8 cellular contexts compared by ENCODE assay signal in the genomic region with DNA sequence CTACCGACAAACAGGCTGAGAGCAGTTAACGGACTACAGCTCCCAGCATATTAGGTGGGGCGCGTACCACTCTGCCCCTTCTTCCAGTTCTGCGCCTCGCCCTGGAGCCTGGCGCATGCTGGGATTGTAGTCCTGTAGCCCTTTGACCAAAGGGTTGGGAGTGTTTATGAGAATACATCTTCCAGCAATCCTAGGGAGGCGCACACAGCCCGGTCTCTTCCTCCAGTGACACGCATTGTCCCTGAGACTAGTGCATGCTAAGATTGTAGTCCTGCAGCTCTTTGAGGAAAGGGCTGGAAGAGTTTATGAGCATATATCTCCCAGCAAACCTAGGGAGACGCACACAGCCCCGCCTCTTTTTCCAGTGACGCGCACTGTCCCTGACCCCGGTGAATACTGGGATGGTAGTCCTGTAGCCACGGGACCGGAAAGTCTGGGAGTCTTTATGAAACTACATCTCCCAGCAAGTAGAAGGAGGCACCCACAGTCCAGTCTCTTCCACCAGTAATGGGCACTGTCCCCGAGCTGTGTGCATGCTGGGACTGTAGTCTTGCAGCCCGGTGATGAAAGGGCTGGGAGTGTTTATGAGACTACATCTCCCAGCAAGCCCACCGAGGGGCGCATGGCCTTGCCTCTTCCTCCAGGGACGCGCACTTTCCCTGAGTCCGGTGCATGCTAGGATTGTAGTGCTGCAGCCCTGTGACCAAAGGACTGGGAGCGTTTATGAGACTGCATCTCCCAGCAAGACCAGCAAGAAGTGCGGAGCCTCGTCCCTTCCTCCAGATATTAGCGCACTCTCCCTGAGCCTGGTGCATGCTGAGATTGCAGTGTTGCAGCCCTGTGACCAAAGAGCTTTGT.
DNase-seq lines count a peak whose midpoint lies in the region; ATAC-seq and TF ChIP-seq lines count a peak whose summit lies in the region.
"Not testable (repeated sequence)": the region's sequence is repeated elsewhere in the genome, so short reads cannot be mapped to it uniquely, and the experiment has no call there.

No MANE protein-coding gene starts in this region.

- TF ChIP-seq EP300 in sigmoid colon (IDR thresholded peaks at IDR 0.05), result not testable (repeated sequence)

- CTCF ChIA-PET in activated CD4-positive, alpha-beta T cell treated with anti-CD3 and anti-CD28 coated beads for 36 hours (lab: Charles Lee), result interaction anchor here (0.6 to 0.7 kb wide), 2 partner anchors 9 to 142 kb away, joined by 3 read pairs; no protein-coding TSS in a partner anchor

- H3K9me3 Mint-ChIP-seq in activated CD4-positive, alpha-beta T cell treated with anti-CD3 and anti-CD28 coated beads for 36 hours (ENCODE audit: low read depth), result not testable (repeated sequence)
- peaks cover 0 to 21% (median 5%) of the 10 kb centered on the region in 6 donors for H3K9me3 Mint-ChIP-seq in immature natural killer cell

- ATAC-seq in GM18519 (IDR thresholded peaks at IDR 0.05; ENCODE audit: low FRiP score, unreplicated experiment), result peak; percentile 96
- peak; percentile 88 for ATAC-seq in activated CD4-positive, alpha-beta T cell treated with anti-CD3 and anti-CD28 coated beads for 36 hours

- H3K36me3 ChIP-seq in sigmoid colon, result not testable (repeated sequence)

- not testable (repeated sequence) for H3K9me3 ChIP-seq in sigmoid colon

- not testable (repeated sequence) for H3K36me3 Mint-ChIP-seq in activated CD4-positive, alpha-beta T cell treated with anti-CD3 and anti-CD28 coated beads for 36 hours (ENCODE audit: low read depth); immature natural killer cell

- H3K27ac Mint-ChIP-seq in activated CD4-positive, alpha-beta T cell treated with anti-CD3 and anti-CD28 coated beads for 36 hours, result not testable (repeated sequence)
- peak overlapping the region in 1 of 6 donors; percentile 65 for H3K27ac Mint-ChIP-seq in immature natural killer cell

- intact Hi-C loops in activated CD4-positive, alpha-beta T cell treated with anti-CD3 and anti-CD28 coated beads for 36 hours (cut with DNase I, micrococcal nuclease); sigmoid colon (cut with DNase I): not testable (repeated sequence)

- not testable (repeated sequence) for TF ChIP-seq CTCF in cardiac fibroblast (IDR thresholded peaks at IDR 0.05; ENCODE audit: low read depth, low read length); sigmoid colon (IDR thresholded peaks at IDR 0.05)

- not testable (repeated sequence) for H3K27me3 Mint-ChIP-seq in activated CD4-positive, alpha-beta T cell treated with anti-CD3 and anti-CD28 coated beads for 36 hours; immature natural killer cell (ENCODE audit: low read depth in 3 of 3)

- peak overlapping the region in 1 of 4 donors; percentile 70 for H3K27ac ChIP-seq in sigmoid colon

- peaks cover 0 to 19% (median 0%) of the 10 kb centered on the region in 3 donors for H3K27me3 ChIP-seq in sigmoid colon

- not testable (repeated sequence) for H3K4me1 ChIP-seq in sigmoid colon

- TF ChIP-seq POLR2A in sigmoid colon (IDR thresholded peaks at IDR 0.05), result not testable (repeated sequence)

- POLR2A ChIA-PET in activated CD4-positive, alpha-beta T cell treated with anti-CD3 and anti-CD28 coated beads for 36 hours (lab: Charles Lee), result not testable (repeated sequence)

- 37 to 40% methylated on average over 28 of the region's 28 CpGs for WGBS in sigmoid colon, 2 donors

- H3K4me3 ChIP-seq in cardiac fibroblast (replicated peaks in 1 of 2; ENCODE audit: low read depth in 2 of 2, low read length in 2 of 2) (peak overlapping the region; percentile 32 to 49), sigmoid colon (peak overlapping the region in 1 of 4 donors; percentile 48)

- not testable (repeated sequence) for H3K4me1 Mint-ChIP-seq in activated CD4-positive, alpha-beta T cell treated with anti-CD3 and anti-CD28 coated beads for 36 hours
- H3K4me1 Mint-ChIP-seq in immature natural killer cell, result peaks cover 0 to 11% of the 10 kb centered on the region in 2 donors

- in situ Hi-C loops in ACHN (cut with HindIII; ENCODE audit: low pct_ligation_motif_present, low pct_unique_long_range_greater_than_20kb, low sequenced_read_pairs), result not testable (repeated sequence)

- DNase-seq in ACHN (peak; percentile 96), HT1080 (ENCODE audit: low read depth) (peak; percentile 100), NCI-H774 (lab: John Stamatoyannopoulos, UW) (peak; percentile 80), cardiac fibroblast (ENCODE audit: low read depth in 2 of 2) (peak; percentile 91 to 93), immature natural killer cell (peak; percentile 6 to 42 (median 27)), sigmoid colon (peak; percentile 74)
- DNase-seq in activated CD4-positive, alpha-beta T cell treated with anti-CD3 and anti-CD28 coated beads for 36 hours, result peak; percentile 27

- peak overlapping the region; percentile 57 for H3K4me3 Mint-ChIP-seq in activated CD4-positive, alpha-beta T cell treated with anti-CD3 and anti-CD28 coated beads for 36 hours
- H3K4me3 Mint-ChIP-seq in immature natural killer cell, result peak overlapping the region in 2 of 5 donors; percentile 69 to 90

Comparison
In these comparisons a context has a peak if more than half of its experiments do, and no peak if none do; other contexts are left out.
1. DNase-seq: peak in every context shown above with its lines; median percentile 100 in HT1080; 96 in ACHN; 92 in cardiac fibroblast; 80 in NCI-H774; 74 in sigmoid colon; 27 in activated CD4-positive, alpha-beta T cell treated with anti-CD3 and anti-CD28 coated beads for 36 hours; 27 in immature natural killer cell.